ENCODE assay signal across 17 cellular contexts in the genomic region with DNA sequence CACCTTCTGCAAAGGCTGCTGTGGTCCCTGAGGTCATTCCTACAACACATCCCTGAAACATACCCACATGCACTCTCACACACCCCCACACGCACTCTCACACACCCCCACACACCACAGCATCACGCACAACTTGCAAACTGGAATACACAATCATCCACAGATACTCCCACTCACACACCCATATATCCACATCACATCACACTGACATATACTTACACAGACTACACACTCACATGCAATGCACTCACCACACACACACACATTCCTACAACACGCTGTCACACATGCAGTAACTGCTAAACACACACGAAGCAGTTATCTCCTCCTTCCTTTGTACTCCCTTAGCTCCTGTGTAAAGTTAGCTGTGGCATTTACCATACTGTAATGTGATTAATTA. TPM values are rescaled to one million over a fixed set of nuclear protein-coding genes. Genes with fewer than 3 reads are reported as not detected.
DNase-seq lines count a peak whose midpoint lies in the region; ATAC-seq, FAIRE-seq and TF ChIP-seq lines count a peak whose summit lies in the region.
"Had no signal": no experiment of that assay in that cellular context is flagged by ENCODE, and none has a peak within 500 bp of the region (broad histone marks: within the 10 kb centered on the region; RNA-seq: fewer than 3 reads in every experiment).

No MANE protein-coding gene starts in this region.

- H3K27ac ChIP-seq in GM12878 (ENCODE audit: control insufficient read depth, insufficient read depth) = no peak overlapping the region
- H3K27ac ChIP-seq: breast epithelium, upper lobe of left lung had no signal

- no peaks in the 10 kb centered on the region for H3K4me1 ChIP-seq in GM12878 (ENCODE audit: control insufficient read depth, insufficient read depth, low read length)
- H3K4me1 ChIP-seq: breast epithelium, upper lobe of left lung had no signal

- no peaks in the 10 kb centered on the region for H3K9me3 ChIP-seq in GM12878 (replicated peaks; ENCODE audit: control insufficient read depth, insufficient read depth, low read length)
- H3K9me3 ChIP-seq: breast epithelium, heart left ventricle, upper lobe of left lung had no signal

- TF ChIP-seq CTCF in GM12878 (IDR thresholded peaks at IDR 0.05 in 2 of 3, conservative IDR thresholded peaks at IDR 0.05 in 1 of 3; ENCODE audit: control insufficient read depth in 2 of 3, extremely low read depth in 1 of 3, insufficient read depth in 1 of 3, low read depth in 3 of 3, low read length in 3 of 3) (no peak), osteocyte (IDR thresholded peaks at IDR 0.05) (no peak)

- in situ Hi-C loops in GM12878 (cut with MboI) = no loop called here

- no peaks in the 10 kb centered on the region for H3K9me3 Mint-ChIP-seq in osteocyte (ENCODE audit: unreplicated experiment)
- H3K9me3 Mint-ChIP-seq: activated naive CD4-positive, alpha-beta T cell treated with anti-CD3 and anti-CD28 coated beads for 36 hours had no signal

- H3K4me1 Mint-ChIP-seq in osteocyte (ENCODE audit: unreplicated experiment) = peaks cover 43% of the 10 kb centered on the region
- H3K4me1 Mint-ChIP-seq: activated B cell treated with CpG ODN at 0.5 μM for 24 hours had no signal

- DNase-seq in GM12891 (ENCODE audit: insufficient read length, low spot score) (no peak), GM12878 (ENCODE audit: low read depth, low spot score) (no peak), glomerular visceral epithelial cell (ENCODE audit: extremely low spot score) (peak; percentile 7), osteocyte (ENCODE audit: extremely low spot score, unreplicated experiment) (no peak), foreskin melanocyte (no peak), NK-92 (lab: John Stamatoyannopoulos, UW; ENCODE audit: unreplicated experiment) (no peak), NCI-H2081 (lab: John Stamatoyannopoulos, UW) (no peak)
- DNase-seq: activated B cell treated with CpG ODN at 0.5 μM for 24 hours; activated naive CD4-positive, alpha-beta T cell treated with anti-CD3 and anti-CD28 coated beads for 36 hours; GDM1; heart left ventricle; NCI-H774; stimulated activated CD8-positive, alpha-beta memory T cell treated with anti-CD3 and anti-CD28 coated beads, Interleukin-4, amount 100 ng/mL, for 48 hours; upper lobe of left lung had no signal

- CTCF ChIA-PET in GM12878 (lab: Yijun Ruan, JAX) = no interaction called here

- H3K36me3 Mint-ChIP-seq in osteocyte (ENCODE audit: unreplicated experiment) = no peaks in the 10 kb centered on the region

- no peaks in the 10 kb centered on the region for H3K79me2 ChIP-seq in GM12878 (ENCODE audit: control insufficient read depth, insufficient read depth, low read length)

- no TSS peak for BruUV-seq in GM12878 (replicated peaks; lab: Mats Ljungman, UMichigan)

- no peak overlapping the region for H2AFZ ChIP-seq in GM12878 (ENCODE audit: control insufficient read depth, low read depth, low read length)

- H3K9ac ChIP-seq in GM12878 (ENCODE audit: control insufficient read depth, insufficient read depth, low read length) = no peak overlapping the region

- H3K4me2 ChIP-seq in GM12878 (ENCODE audit: control insufficient read depth, insufficient read depth) = no peak overlapping the region

- H3K36me3 ChIP-seq in GM12878 (ENCODE audit: control insufficient read depth in 2 of 2, insufficient read depth in 2 of 2, low read length in 1 of 2) = no peaks in the 10 kb centered on the region
- H3K36me3 ChIP-seq: breast epithelium, heart left ventricle, upper lobe of left lung had no signal

- peak overlapping the region; percentile 12 for H3K4me3 Mint-ChIP-seq in osteocyte (ENCODE audit: unreplicated experiment)
- H3K4me3 Mint-ChIP-seq: activated B cell treated with CpG ODN at 0.5 μM for 24 hours; activated naive CD4-positive, alpha-beta T cell treated with anti-CD3 and anti-CD28 coated beads for 36 hours had no signal

- ATAC-seq in GM12878 (no peak), GM18519 (IDR thresholded peaks at IDR 0.05; ENCODE audit: low FRiP score, unreplicated experiment) (no peak)

- no peaks in the 10 kb centered on the region for H4K20me1 ChIP-seq in GM12878 (ENCODE audit: control insufficient read depth, insufficient read depth)

- TF ChIP-seq EP300 in GM12878 (IDR thresholded peaks at IDR 0.05; ENCODE audit: borderline replicate concordance in 1 of 2, control insufficient read depth in 1 of 2, low read depth in 2 of 2, low read length in 2 of 2) = no peak

- no peaks in the 10 kb centered on the region for H3K27me3 Mint-ChIP-seq in osteocyte (ENCODE audit: unreplicated experiment)

- H3K27ac Mint-ChIP-seq in osteocyte (ENCODE audit: unreplicated experiment) = peak overlapping the region; percentile 83
- H3K27ac Mint-ChIP-seq: activated B cell treated with CpG ODN at 0.5 μM for 24 hours; activated naive CD4-positive, alpha-beta T cell treated with anti-CD3 and anti-CD28 coated beads for 36 hours had no signal

- peaks cover 0 to 2% of the 10 kb centered on the region in 2 experiments; a peak in 2 of 4 replicates for H3K27me3 ChIP-seq in GM12878 (replicated peaks in 1 of 2; ENCODE audit: control insufficient read depth in 2 of 2, insufficient read depth in 2 of 2, low read length in 1 of 2)
- H3K27me3 ChIP-seq: breast epithelium, heart left ventricle, upper lobe of left lung had no signal

- intact Hi-C loops in GM12878 (cut with micrococcal nuclease; ENCODE audit: unreplicated experiment) = no loop called here

- TF ChIP-seq POLR2A in GM12891 (IDR thresholded peaks at IDR 0.05; ENCODE audit: low read depth, low read length) (no peak), GM12878 (IDR thresholded peaks at IDR 0.05; ENCODE audit: low read depth, low read length) (no peak)

- FAIRE-seq in GM12891 (lab: Jason Lieb, UNC) = peak; percentile 69
- no peak for FAIRE-seq in GM12878 (lab: Jason Lieb, UNC)
- FAIRE-seq: RCC 7860 had no signal

- H3K4me3 ChIP-seq in GM12878 = no peak overlapping the region
- H3K4me3 ChIP-seq: breast epithelium, heart left ventricle, upper lobe of left lung had no signal

- 1% methylated on average over 4 of the region's 4 CpGs for WGBS in GM12878 (ENCODE audit: insufficient coverage, insufficient replicate concordance, low lambda C conversion rate, missing lambda C conversion rate)

- RAD21 ChIA-PET in GM12878 (lab: Charles Lee; ENCODE audit: unreplicated experiment) = no interaction called here

- POLR2A ChIA-PET in GM12878 (lab: Charles Lee) = no interaction called here

- SMC1A ChIA-PET in GM12878 (lab: Charles Lee; ENCODE audit: uncharacterized antibody, unreplicated experiment) = no interaction called here

- no peak for TF ChIP-seq RAD21 in GM12878 (IDR thresholded peaks at IDR 0.05; ENCODE audit: insufficient read depth, low read depth, low read length)

TF ChIP-seq in GM12891, 5 proteins besides CTCF, POLR2A, EP300 and RAD21:
- no peak for TF ChIP-seq POU2F2 (IDR thresholded peaks at IDR 0.05; ENCODE audit: low read depth, low read length)
- no peak for TF ChIP-seq SPI1 (IDR thresholded peaks at IDR 0.05; ENCODE audit: low read depth, low read length)
- TF ChIP-seq TAF1 (IDR thresholded peaks at IDR 0.05; ENCODE audit: low read depth, low read length) = no peak
- TF ChIP-seq PAX5 (IDR thresholded peaks at IDR 0.05; ENCODE audit: insufficient read depth, low read length, severe bottlenecking) = no peak
- TF ChIP-seq POLR2AphosphoS5 (IDR thresholded peaks at IDR 0.05; ENCODE audit: low read depth, low read length) = no peak

TF ChIP-seq in GM12878, 131 proteins besides CTCF, POLR2A, EP300 and RAD21:
- TF ChIP-seq RUNX3 (IDR thresholded peaks at IDR 0.05; ENCODE audit: low read length) (peak; percentile 28; the same call in 1 of the 2 replicates), NR2F1 (conservative IDR thresholded peaks at IDR 0.05) (no peak), SUZ12 (IDR thresholded peaks at IDR 0.05; ENCODE audit: unreplicated experiment) (no peak), NBN (IDR thresholded peaks at IDR 0.05) (no peak), CBX5 (IDR thresholded peaks at IDR 0.05; ENCODE audit: low read depth) (no peak)
- TF ChIP-seq, protein P1, sequence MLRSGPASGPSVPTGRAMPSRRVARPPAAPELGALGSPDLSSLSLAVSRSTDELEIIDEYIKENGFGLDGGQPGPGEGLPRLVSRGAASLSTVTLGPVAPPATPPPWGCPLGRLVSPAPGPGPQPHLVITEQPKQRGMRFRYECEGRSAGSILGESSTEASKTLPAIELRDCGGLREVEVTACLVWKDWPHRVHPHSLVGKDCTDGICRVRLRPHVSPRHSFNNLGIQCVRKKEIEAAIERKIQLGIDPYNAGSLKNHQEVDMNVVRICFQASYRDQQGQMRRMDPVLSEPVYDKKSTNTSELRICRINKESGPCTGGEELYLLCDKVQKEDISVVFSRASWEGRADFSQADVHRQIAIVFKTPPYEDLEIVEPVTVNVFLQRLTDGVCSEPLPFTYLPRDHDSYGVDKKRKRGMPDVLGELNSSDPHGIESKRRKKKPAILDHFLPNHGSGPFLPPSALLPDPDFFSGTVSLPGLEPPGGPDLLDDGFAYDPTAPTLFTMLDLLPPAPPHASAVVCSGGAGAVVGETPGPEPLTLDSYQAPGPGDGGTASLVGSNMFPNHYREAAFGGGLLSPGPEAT (IDR thresholded peaks at IDR 0.05; ENCODE audit: low read depth) = no peak

RNA-seq across cellular contexts. Expression of a gene that starts 57.1 kb away (rescaled TPM):
- polyA plus RNA-seq in GM12891 (2012; ENCODE audit: low read depth, missing spikeins) = 1.3 TPM
- total RNA-seq in GM12878 (2013; cell fraction: nucleolus; rRNA removed) = not detected in 2 replicates
- total RNA-seq in GM12878 (2014; rRNA removed) (4.9 and 5.9 TPM in 2 replicates), GM12878 (2014; rRNA removed; fragmentation: Illumina TruSeq; extraction: Trizol) (4.2 and 5.2 TPM in 2 replicates), GM12878 (2021) (4.3 TPM in 2 replicates), osteocyte (37.1 and 42.2 TPM in 2 replicates)
- 1.6 TPM for polyA plus RNA-seq in GM12878 (2011; ENCODE audit: low read depth)
- polyA plus RNA-seq in GM12878 (2011; rRNA removed) (0.24 TPM in 1 of 2 replicates, not detected in the other), GM12878 (2014; fragmentation: Illumina TruSeq; extraction: Trizol) (4.0 and 5.6 TPM in 2 replicates), GM12878 (2014; fragmentation: Nextera tagmentation; extraction: Ambion mirVana) (under 1 TPM; 0.13 to 0.16 TPM), GM12878 (2014; rRNA removed) (7.1 and 10.2 TPM in 2 replicates), GM12878 (2016; fragmentation: Nextera tagmentation; extraction: Ambion mirVana) (under 1 TPM; 0.15 to 0.25 TPM)
- 0.17 TPM in 1 of 2 replicates, not detected in the other for polyA plus RNA-seq in GM12878 (2011; cell fraction: cytosol; rRNA removed)
- 0.46 and 0.51 TPM in 2 replicates for polyA plus RNA-seq in GM12878 (2011; cell fraction: nucleus; rRNA removed)
- 1.8 and 3.6 TPM in 2 replicates for polyA plus RNA-seq in GM12878 (2012)
- polyA minus RNA-seq in GM12878 (2011; rRNA and poly(A)+ RNA removed) = not detected in 2 replicates
- polyA minus RNA-seq in GM12878 (2011; cell fraction: cytosol; rRNA and poly(A)+ RNA removed) = not detected in 2 replicates
- polyA minus RNA-seq in GM12878 (2011; cell fraction: nucleus; rRNA and poly(A)+ RNA removed) = 0.77 TPM in 1 of 2 replicates, not detected in the other
- total RNA-seq: activated B cell treated with CpG ODN at 0.5 μM for 24 hours; activated naive CD4-positive, alpha-beta T cell treated with anti-CD3 and anti-CD28 coated beads for 36 hours had no signal
